ENCODE assay signal across 8 cellular contexts in genomic region chr10:127977368-127978009, GRCh38.
DNase-seq lines count a peak whose midpoint lies in the region; ATAC-seq, FAIRE-seq and TF ChIP-seq lines count a peak whose summit lies in the region.

No MANE protein-coding gene starts in this region.

- WGBS in spleen, 5 donors: 30 to 42% (median 31%) methylated on average over 12 of the region's 12 CpGs

- intact Hi-C loops in kidney (cut with DNase I): no loop called here
- intact Hi-C loops in spleen (cut with DNase I; ENCODE audit: low total_unique reads): no loop called here

- H3K9ac ChIP-seq in kidney (ENCODE audit: low read length in 2 of 2): no peak overlapping the region

- H3K9me3 ChIP-seq in kidney (ENCODE audit: control insufficient read depth in 1 of 2, low read length in 2 of 2) (peaks cover 0 to 7% of the 10 kb centered on the region in 2 donors), spleen (peaks cover 0 to 20% (median 16%) of the 10 kb centered on the region in 8 donors)

- no peak for TF ChIP-seq POLR2A in spleen (IDR thresholded peaks at IDR 0.05)

- DNase-seq in LHCN-M2 (ENCODE audit: low read depth) (peak; percentile 95), astrocyte of the spinal cord (ENCODE audit: low read depth, low spot score) (peak; percentile 73), kidney (peak; percentile 94), spleen (peak; percentile 83), kidney glomerular epithelial cell (lab: John Stamatoyannopoulos, UW) (no peak)

- H3K36me3 ChIP-seq in kidney (ENCODE audit: control insufficient read depth in 1 of 2, insufficient read depth in 2 of 2, low read length in 2 of 2): no peaks in the 10 kb centered on the region
- no peaks in the 10 kb centered on the region for H3K36me3 ChIP-seq in spleen

- TF ChIP-seq CTCF in astrocyte of the spinal cord (IDR thresholded peaks at IDR 0.05; ENCODE audit: low read depth, low read length): no peak
- no peak for TF ChIP-seq CTCF in kidney (IDR thresholded peaks at IDR 0.05; ENCODE audit: borderline replicate concordance, extremely low read depth, insufficient read depth)
- TF ChIP-seq CTCF in spleen (IDR thresholded peaks at IDR 0.05 in 8 of 11, conservative IDR thresholded peaks at IDR 0.05 in 3 of 11): no peak

- in situ Hi-C loops in astrocyte of the spinal cord (cut with HindIII; ENCODE audit: low sequenced_read_pairs): no loop called here

- H3K4me1 ChIP-seq in kidney (ENCODE audit: control insufficient read depth in 1 of 2, insufficient read depth in 1 of 2, low read depth in 1 of 2, low read length in 2 of 2) (no peaks in the 10 kb centered on the region), spleen (peaks cover 21 to 74% (median 45%) of the 10 kb centered on the region in 6 donors)

- peaks cover 0 to 3% (median 0%) of the 10 kb centered on the region in 7 donors for H3K27me3 ChIP-seq in spleen (replicated peaks in 1 of 7)

- no peak overlapping the region for H3K4me3 ChIP-seq in astrocyte of the spinal cord (ENCODE audit: low read depth, low read length)
- H3K4me3 ChIP-seq in kidney (ENCODE audit: low read length in 2 of 2): no peak overlapping the region
- peak overlapping the region in 4 of 8 donors; percentile 9 to 27 (median 16) for H3K4me3 ChIP-seq in spleen

- no peak for FAIRE-seq in kidney (lab: Jason Lieb, UNC)

- ATAC-seq in HG03571 (IDR thresholded peaks at IDR 0.05; ENCODE audit: unreplicated experiment): no peak
- no peak for ATAC-seq in HG03025 (IDR thresholded peaks at IDR 0.05; ENCODE audit: low FRiP score, unreplicated experiment)
- no peak for ATAC-seq in HG02852 (IDR thresholded peaks at IDR 0.05; ENCODE audit: unreplicated experiment)

- H3K27ac ChIP-seq in kidney (ENCODE audit: low read depth in 2 of 2, low read length in 2 of 2) (peak overlapping the region; percentile 52 to 67), spleen (peak overlapping the region; percentile 58 to 85 (median 75))
